30 cellular contexts compared by ENCODE assay signal in the genomic region with DNA sequence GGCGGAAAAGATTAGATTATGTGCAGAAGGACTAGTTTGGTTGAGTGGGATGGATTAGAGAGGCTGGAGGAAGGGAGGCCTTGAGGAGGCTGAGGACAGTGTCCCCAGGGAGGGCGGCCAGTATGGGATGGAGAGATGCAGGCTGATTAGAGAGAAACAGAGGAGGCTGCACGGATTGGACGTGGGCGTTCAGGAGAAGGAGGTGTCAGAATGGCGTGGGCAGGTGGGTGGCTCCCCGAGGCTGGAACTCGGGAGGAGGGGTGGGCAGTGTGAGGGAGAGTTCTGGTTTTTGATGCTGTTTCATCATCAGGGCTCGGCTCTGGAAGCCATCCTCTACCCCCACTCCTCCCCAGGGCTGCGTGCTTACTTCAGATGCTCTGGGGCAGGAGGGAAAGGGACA. TPM values are rescaled to one million over a fixed set of nuclear protein-coding genes. Genes with fewer than 3 reads are reported as not detected.
A peak's percentile ranks its signal among the peaks of the same experiment; 100 is the strongest.
DNase-seq lines count a peak whose midpoint lies in the region; ATAC-seq and TF ChIP-seq lines count a peak whose summit lies in the region.
"Had no signal": no experiment of that assay in that cellular context is flagged by ENCODE, and none has a peak within 500 bp of the region (broad histone marks: within the 10 kb centered on the region; RNA-seq: fewer than 3 reads in every experiment).

No MANE protein-coding gene starts in this region.

- no peak for TF ChIP-seq EP300 in stomach (IDR thresholded peaks at IDR 0.05)

- H3K27ac ChIP-seq in stomach = no peak overlapping the region
- H3K27ac ChIP-seq: 22Rv1, C4-2B, PC-9, SJSA1 had no signal

- ATAC-seq in activated naive CD8-positive, alpha-beta T cell treated with anti-CD3 and anti-CD28 coated beads, Interleukin-2, amount 50 U/mL, for 24 hours = no peak
- no peak for ATAC-seq in GM21825 (IDR thresholded peaks at IDR 0.05; ENCODE audit: unreplicated experiment)
- ATAC-seq: CD8-positive, alpha-beta T cell; GM12878; GM23338; HCT116 had no signal

- H3K4me1 Mint-ChIP-seq in activated CD4-positive, alpha-beta T cell treated with anti-CD3 and anti-CD28 coated beads, Interleukin-2, amount 10 ng/mL, durations not matched to agents 24 days and 14 days = peaks cover 18% of the 10 kb centered on the region
- peaks cover 31% of the 10 kb centered on the region for H3K4me1 Mint-ChIP-seq in activated naive CD8-positive, alpha-beta T cell treated with anti-CD3 and anti-CD28 coated beads, Interleukin-2, amount 50 U/mL, for 24 hours
- peaks cover 2% of the 10 kb centered on the region for H3K4me1 Mint-ChIP-seq in glutamatergic neuron (ENCODE audit: low read depth, unreplicated experiment)
- peaks cover 28% of the 10 kb centered on the region for H3K4me1 Mint-ChIP-seq in activated T-cell treated with anti-CD3 and anti-CD28 coated beads, Interleukin-2, amount 50 U/mL, for 24 hours (ENCODE audit: low read depth)

- no peaks in the 10 kb centered on the region for H3K9me3 Mint-ChIP-seq in activated CD4-positive, alpha-beta T cell treated with anti-CD3 and anti-CD28 coated beads, Interleukin-2, amount 10 ng/mL, durations not matched to agents 24 days and 14 days
- H3K9me3 Mint-ChIP-seq in activated naive CD8-positive, alpha-beta T cell treated with anti-CD3 and anti-CD28 coated beads, Interleukin-2, amount 50 U/mL, for 24 hours = no peaks in the 10 kb centered on the region
- H3K9me3 Mint-ChIP-seq in glutamatergic neuron (ENCODE audit: unreplicated experiment) = peaks cover 2% of the 10 kb centered on the region
- no peaks in the 10 kb centered on the region for H3K9me3 Mint-ChIP-seq in activated T-cell treated with anti-CD3 and anti-CD28 coated beads, Interleukin-2, amount 50 U/mL, for 24 hours
- H3K9me3 Mint-ChIP-seq: CD8-positive, alpha-beta T cell had no signal

- DNase-seq in activated CD4-positive, alpha-beta T cell treated with anti-CD3 and anti-CD28 coated beads, Interleukin-2, amount 50 U/mL, for 4 hours = peak; percentile 31 to 41
- DNase-seq in activated CD4-positive, alpha-beta T cell treated with anti-CD3 and anti-CD28 coated beads, Interleukin-2, amount 10 ng/mL, durations not matched to agents 24 days and 14 days = no peak
- no peak for DNase-seq in activated naive CD8-positive, alpha-beta T cell treated with anti-CD3 and anti-CD28 coated beads, Interleukin-2, amount 50 U/mL, for 24 hours
- no peak for DNase-seq in glutamatergic neuron
- no peak for DNase-seq in stomach
- DNase-seq in activated T-cell treated with anti-CD3 and anti-CD28 coated beads, Interleukin-2, amount 50 U/mL, for 24 hours = no peak
- DNase-seq: Caco-2; CD8-positive, alpha-beta T cell; DMS 273 treated with DMSO at 0.1 percent for 48 hours; DMS79; EL; GDM1; Kasumi-1; NCI-H1105 treated with DMSO at 0.1 percent for 48 hours; NCI-H146; NCI-H1930; NCI-H446; NCI-H526 treated with DMSO at 0.1 percent for 48 hours; PC-9; Right ventricle myocardium superior had no signal

- no peaks in the 10 kb centered on the region for H3K36me3 Mint-ChIP-seq in activated CD4-positive, alpha-beta T cell treated with anti-CD3 and anti-CD28 coated beads, Interleukin-2, amount 10 ng/mL, durations not matched to agents 24 days and 14 days (ENCODE audit: low read depth)
- no peaks in the 10 kb centered on the region for H3K36me3 Mint-ChIP-seq in activated naive CD8-positive, alpha-beta T cell treated with anti-CD3 and anti-CD28 coated beads, Interleukin-2, amount 50 U/mL, for 24 hours (ENCODE audit: low read depth)
- H3K36me3 Mint-ChIP-seq in glutamatergic neuron (ENCODE audit: unreplicated experiment) = no peaks in the 10 kb centered on the region
- no peaks in the 10 kb centered on the region for H3K36me3 Mint-ChIP-seq in activated T-cell treated with anti-CD3 and anti-CD28 coated beads, Interleukin-2, amount 50 U/mL, for 24 hours (ENCODE audit: low read depth)
- H3K36me3 Mint-ChIP-seq: CD8-positive, alpha-beta T cell had no signal

- intact Hi-C loops in activated CD4-positive, alpha-beta T cell treated with anti-CD3 and anti-CD28 coated beads, Interleukin-2, amount 10 ng/mL, durations not matched to agents 24 days and 14 days (cut with micrococcal nuclease) = no loop called here
- intact Hi-C loops in stomach (cut with DNase I; ENCODE audit: low total_unique reads) = no loop called here

- H3K4me3 Mint-ChIP-seq in activated CD4-positive, alpha-beta T cell treated with anti-CD3 and anti-CD28 coated beads, Interleukin-2, amount 10 ng/mL, durations not matched to agents 24 days and 14 days = no peak overlapping the region
- H3K4me3 Mint-ChIP-seq in activated naive CD8-positive, alpha-beta T cell treated with anti-CD3 and anti-CD28 coated beads, Interleukin-2, amount 50 U/mL, for 24 hours = no peak overlapping the region
- H3K4me3 Mint-ChIP-seq in glutamatergic neuron (ENCODE audit: unreplicated experiment) = peak overlapping the region; percentile 58
- H3K4me3 Mint-ChIP-seq in activated T-cell treated with anti-CD3 and anti-CD28 coated beads, Interleukin-2, amount 50 U/mL, for 24 hours = no peak overlapping the region
- H3K4me3 Mint-ChIP-seq: B cell; CD8-positive, alpha-beta T cell; GM23338 had no signal

- peaks cover 0 to 33% (median 0%) of the 10 kb centered on the region in 3 donors for H3K27me3 ChIP-seq in stomach

- H3K4me1 ChIP-seq in stomach = no peaks in the 10 kb centered on the region
- H3K4me1 ChIP-seq: Caco-2, SJSA1 had no signal

- no peak overlapping the region for H3K4me3 ChIP-seq in stomach
- H3K4me3 ChIP-seq: GM12878, GM23338, PC-9, SJSA1 had no signal

- no peak for TF ChIP-seq POLR2A in stomach (IDR thresholded peaks at IDR 0.05)

- H3K27ac Mint-ChIP-seq in activated CD4-positive, alpha-beta T cell treated with anti-CD3 and anti-CD28 coated beads, Interleukin-2, amount 10 ng/mL, durations not matched to agents 24 days and 14 days = no peak overlapping the region
- H3K27ac Mint-ChIP-seq in activated naive CD8-positive, alpha-beta T cell treated with anti-CD3 and anti-CD28 coated beads, Interleukin-2, amount 50 U/mL, for 24 hours = peak overlapping the region; percentile 44
- H3K27ac Mint-ChIP-seq in glutamatergic neuron (ENCODE audit: unreplicated experiment) = no peak overlapping the region
- H3K27ac Mint-ChIP-seq in activated T-cell treated with anti-CD3 and anti-CD28 coated beads, Interleukin-2, amount 50 U/mL, for 24 hours = no peak overlapping the region
- H3K27ac Mint-ChIP-seq: B cell; CD8-positive, alpha-beta T cell; GM23338 had no signal

- no peak for TF ChIP-seq CTCF in glutamatergic neuron (IDR thresholded peaks at IDR 0.05; ENCODE audit: partially characterized antibody, unreplicated experiment)
- TF ChIP-seq CTCF in stomach (IDR thresholded peaks at IDR 0.05) = no peak

- H3K9me3 ChIP-seq in stomach = peaks cover 0 to 3% (median 0%) of the 10 kb centered on the region in 4 donors

- WGBS in stomach, 5 donors = 40 to 62% (median 55%) methylated on average over 10 of the region's 10 CpGs

- peaks cover 3% of the 10 kb centered on the region for H3K27me3 Mint-ChIP-seq in activated CD4-positive, alpha-beta T cell treated with anti-CD3 and anti-CD28 coated beads, Interleukin-2, amount 10 ng/mL, durations not matched to agents 24 days and 14 days
- H3K27me3 Mint-ChIP-seq in activated naive CD8-positive, alpha-beta T cell treated with anti-CD3 and anti-CD28 coated beads, Interleukin-2, amount 50 U/mL, for 24 hours = peaks cover 5% of the 10 kb centered on the region
- peaks cover 2% of the 10 kb centered on the region for H3K27me3 Mint-ChIP-seq in glutamatergic neuron (ENCODE audit: unreplicated experiment)
- H3K27me3 Mint-ChIP-seq in activated T-cell treated with anti-CD3 and anti-CD28 coated beads, Interleukin-2, amount 50 U/mL, for 24 hours = no peaks in the 10 kb centered on the region

- no peaks in the 10 kb centered on the region for H3K36me3 ChIP-seq in stomach
- H3K36me3 ChIP-seq: SJSA1 had no signal

RNA-seq across cellular contexts. Expression of a gene that starts 13.0 kb away (rescaled TPM):
- total RNA-seq in activated CD4-positive, alpha-beta T cell treated with anti-CD3 and anti-CD28 coated beads, Interleukin-2, amount 10 ng/mL, durations not matched to agents 24 days and 14 days = 0.35 and 0.45 TPM in 2 replicates
- total RNA-seq in glutamatergic neuron (ENCODE audit: unreplicated experiment) = 0.29 TPM
- 10 to 100 TPM in 3 of 5 donors, 1 to 10 TPM in 2; 9.6 to 18.7 (median 13.4) TPM for total RNA-seq in stomach
- 1 to 10 TPM in 1 of 3 donors, under 1 TPM in 2; 0.13 to 1.6 (median 0.76) TPM for polyA plus RNA-seq in stomach
- total RNA-seq: GM23338, M059J, PC-9, RPMI7951, SJSA1 had no signal
- polyA plus RNA-seq: GM23338 had no signal

RNA-seq across cellular contexts. Expression of a gene that starts 25.0 kb away (rescaled TPM):
- total RNA-seq in activated CD4-positive, alpha-beta T cell treated with anti-CD3 and anti-CD28 coated beads, Interleukin-2, amount 10 ng/mL, durations not matched to agents 24 days and 14 days = 71.4 and 74.0 TPM in 2 replicates
- 322 TPM for total RNA-seq in glutamatergic neuron (ENCODE audit: unreplicated experiment)
- 100 to 1,000 TPM in 1 of 5 donors, 10 to 100 TPM in 3, 1 to 10 TPM in 1; 6.6 to 176 (median 30.6) TPM for total RNA-seq in stomach
- polyA plus RNA-seq in stomach = 10 to 100 TPM; 11.5 to 15.1 (median 13.6) TPM

RNA-seq across cellular contexts. Expression of a gene that starts 47.8 kb away (rescaled TPM):
- total RNA-seq in activated CD4-positive, alpha-beta T cell treated with anti-CD3 and anti-CD28 coated beads, Interleukin-2, amount 10 ng/mL, durations not matched to agents 24 days and 14 days = 3.7 TPM in 2 replicates
- total RNA-seq in glutamatergic neuron (ENCODE audit: unreplicated experiment) = 72.3 TPM
- total RNA-seq in stomach = 1 to 10 TPM in 1 of 5 donors, under 1 TPM in 2, not detected in 2; 0.72 to 1.4 (median 0.92) TPM
- under 1 TPM; 0.30 to 0.46 (median 0.37) TPM for polyA plus RNA-seq in stomach

Comparison
In these comparisons a context has a peak if more than half of its experiments do, and no peak if none do; other contexts are left out.
1. DNase-seq: peak in activated CD4-positive, alpha-beta T cell treated with anti-CD3 and anti-CD28 coated beads, Interleukin-2, amount 50 U/mL, for 4 hours (2 of 2); none in activated CD4-positive, alpha-beta T cell treated with anti-CD3 and anti-CD28 coated beads, Interleukin-2, amount 10 ng/mL, durations not matched to agents 24 days and 14 days (single experiment), activated naive CD8-positive, alpha-beta T cell treated with anti-CD3 and anti-CD28 coated beads, Interleukin-2, amount 50 U/mL, for 24 hours (single experiment), glutamatergic neuron (single experiment), stomach (single experiment) and activated T-cell treated with anti-CD3 and anti-CD28 coated beads, Interleukin-2, amount 50 U/mL, for 24 hours (single experiment).
2. RNA of a gene that starts 47.8 kb away (total RNA-seq): 72.3 TPM in glutamatergic neuron (single experiment); 3.7 TPM in activated CD4-positive, alpha-beta T cell treated with anti-CD3 and anti-CD28 coated beads, Interleukin-2, amount 10 ng/mL, durations not matched to agents 24 days and 14 days and 0.72 to 1.4 TPM in stomach; every median in the first group is over 10 times any median in the second.